In the genomic region with DNA sequence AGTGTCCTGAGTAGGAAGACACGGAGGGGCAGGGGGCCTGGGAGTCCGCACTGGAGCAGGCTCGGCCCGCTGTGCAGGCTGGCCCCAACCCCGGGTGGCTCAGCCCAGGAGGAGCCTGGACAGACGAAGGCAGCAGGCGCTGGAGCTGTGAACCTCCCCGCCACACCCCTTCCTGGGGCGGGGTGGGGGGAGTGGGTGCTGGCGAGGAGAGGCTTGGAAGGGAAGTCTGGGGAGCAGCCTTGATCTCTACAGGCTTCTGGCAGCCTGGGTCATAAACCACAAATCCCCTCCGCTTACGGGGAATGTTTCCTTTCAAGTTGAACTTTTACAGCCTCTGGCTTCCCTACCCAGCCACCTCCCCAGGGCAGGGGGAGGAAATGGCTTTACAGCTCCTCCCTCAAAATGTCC, we compare ENCODE assay signal across 10 cellular contexts. TPM values are rescaled to one million over a fixed set of nuclear protein-coding genes. Genes with fewer than 3 reads are reported as not detected.
DNase-seq lines count a peak whose midpoint lies in the region; TF ChIP-seq lines count a peak whose summit lies in the region.
"Had no signal": no experiment of that assay in that cellular context is flagged by ENCODE, and none has a peak within 500 bp of the region (broad histone marks: within the 10 kb centered on the region; RNA-seq: fewer than 3 reads in every experiment).

No MANE protein-coding gene starts in this region.

- BruUV-seq in PC-9 (replicated peaks; lab: Mats Ljungman, UMichigan), result no TSS peak

- POLR2A ChIA-PET in PC-9 (lab: Charles Lee; ENCODE audit: unreplicated experiment), result interaction anchor here (0.6 kb wide), 1 partner anchor 195 kb away, joined by 3 read pairs; no protein-coding TSS in a partner anchor

- H3K9ac ChIP-seq in GM23248, result no peak overlapping the region

- in situ Hi-C loops in GM23248 (cut with MboI), result no loop called here
- in situ Hi-C loops in GM13977 (cut with MboI; ENCODE audit: low pct_unique_long_range_greater_than_20kb, low sequenced_read_pairs, unreplicated experiment), result no loop called here

- H3K4me1 ChIP-seq in GM23248 (ENCODE audit: insufficient read depth) (no peaks in the 10 kb centered on the region), PC-9 (replicated peaks; ENCODE audit: insufficient read depth) (no peaks in the 10 kb centered on the region)

- WGBS in GM23248 (ENCODE audit: low coverage in 1 of 2, low lambda C conversion rate in 2 of 2, missing lambda C conversion rate in 2 of 2), 2 experiments, result 6 to 11% methylated on average over 12 of the region's 12 CpGs

- intact Hi-C loops in PC-9 (cut with micrococcal nuclease; ENCODE audit: unreplicated experiment), result no loop called here

- no peak overlapping the region for H3K27ac ChIP-seq in GM23248
- no peak overlapping the region for H3K27ac ChIP-seq in PC-9

- H3K27me3 ChIP-seq in GM23248 (replicated peaks; ENCODE audit: insufficient read depth) (peaks cover 24% of the 10 kb centered on the region), PC-9 (ENCODE audit: insufficient read depth, low read depth) (peaks cover 13% of the 10 kb centered on the region; the same call in 1 of the 2 replicates)

- H3F3A ChIP-seq in GM23248 (ENCODE audit: insufficient read depth) (no peaks in the 10 kb centered on the region), PC-9 (ENCODE audit: insufficient read depth, low read depth) (peaks cover 4% of the 10 kb centered on the region; the same call in 1 of the 2 replicates)

- H3K4me3 ChIP-seq in GM23248, result no peak overlapping the region
- no peak overlapping the region for H3K4me3 ChIP-seq in PC-9
- no peak overlapping the region for H3K4me3 ChIP-seq in fibroblast of villous mesenchyme (ENCODE audit: low read depth, low read length)
- H3K4me3 ChIP-seq: lung had no signal

- H3K4me2 ChIP-seq in GM23248 (ENCODE audit: unreplicated experiment) (no peak overlapping the region), PC-9 (peak overlapping the region; percentile 28)

- H3K9me3 ChIP-seq in GM23248 (ENCODE audit: low read depth), result no peaks in the 10 kb centered on the region
- H3K9me3 ChIP-seq in PC-9 (ENCODE audit: insufficient read depth, low read depth), result no peaks in the 10 kb centered on the region

- no peak overlapping the region for H2AFZ ChIP-seq in GM23248
- 0 out of 2 replicates have a peak overlapping the region, but pooled peaks have one; percentile 22 for H2AFZ ChIP-seq in PC-9

- TF ChIP-seq CTCF in PC-9 (conservative IDR thresholded peaks at IDR 0.05) (no peak), fibroblast of villous mesenchyme (IDR thresholded peaks at IDR 0.05; ENCODE audit: insufficient read depth, low read depth, low read length) (no peak), GM13977 (IDR thresholded peaks at IDR 0.05; ENCODE audit: extremely low read depth, insufficient read depth, missing control alignments) (no peak)

- CTCF ChIA-PET in PC-9 (lab: Charles Lee), result no interaction called here

- no peaks in the 10 kb centered on the region for H3K9me2 ChIP-seq in GM23248 (ENCODE audit: insufficient read depth)
- no peaks in the 10 kb centered on the region for H3K9me2 ChIP-seq in PC-9 (ENCODE audit: insufficient read depth)

- H3K36me3 ChIP-seq in GM23248 (ENCODE audit: low read depth), result no peaks in the 10 kb centered on the region
- no peaks in the 10 kb centered on the region for H3K36me3 ChIP-seq in PC-9 (ENCODE audit: low read depth)

- no peaks in the 10 kb centered on the region for H4K20me1 ChIP-seq in GM23248 (ENCODE audit: insufficient read depth)
- H4K20me1 ChIP-seq in PC-9 (ENCODE audit: insufficient read depth), result peaks cover 4% of the 10 kb centered on the region; the same call in 1 of the 2 replicates

- H3K79me2 ChIP-seq in GM23248 (ENCODE audit: insufficient read depth), result no peaks in the 10 kb centered on the region
- H3K79me2 ChIP-seq in PC-9 (ENCODE audit: low read depth), result no peaks in the 10 kb centered on the region

- peak; percentile 24 for DNase-seq in GM23248
- DNase-seq in PC-9, result peak in 1 of 2 experiments; percentile 54
- DNase-seq in fibroblast of villous mesenchyme (ENCODE audit: low read depth), result peak; percentile 92
- DNase-seq in renal cortical epithelial cell (ENCODE audit: low read depth), result peak; percentile 78
- DNase-seq in GM13977 (ENCODE audit: low spot score), result no peak
- DNase-seq in hypothalamus (lab: John Stamatoyannopoulos, UW), result no peak
- no peak for DNase-seq in NCI-H146 treated with DMSO at 0.1 percent for 48 hours (lab: John Stamatoyannopoulos, UW; ENCODE audit: unreplicated experiment)
- no peak for DNase-seq in stimulated activated CD4-positive, alpha-beta T cell treated with anti-CD3 and anti-CD28 coated beads, Interleukin-4, amount 100 ng/mL, for 1 hour
- DNase-seq: RPMI8226 had no signal

RNA-seq across cellular contexts. Expression of a gene that starts 19.7 kb away (rescaled TPM):
- total RNA-seq in GM23248 (2014; rRNA removed; shearing (Covaris generic)), result not detected in 2 replicates
- polyA plus RNA-seq in GM23248 (2016; fragmentation: Nextera tagmentation; extraction: Ambion mirVana), result not detected in 2 replicates
- not detected in 2 replicates for total RNA-seq in PC-9 (2021)
- total RNA-seq in fibroblast of villous mesenchyme, result under 0.01 TPM in 1 of 2 replicates, not detected in the other
- total RNA-seq in renal cortical epithelial cell, result 0.17 and 0.65 TPM in 2 replicates

Comparison
In these comparisons a context has a peak if more than half of its experiments do, and no peak if none do; other contexts are left out.
1. DNase-seq: peak in GM23248 (single experiment), fibroblast of villous mesenchyme (single experiment) and renal cortical epithelial cell (single experiment); none in GM13977 (single experiment), hypothalamus (0 of 51), NCI-H146 treated with DMSO at 0.1 percent for 48 hours (single experiment) and stimulated activated CD4-positive, alpha-beta T cell treated with anti-CD3 and anti-CD28 coated beads, Interleukin-4, amount 100 ng/mL, for 1 hour (single experiment).